Comparison of ENCODE assay signal across 28 cellular contexts in the genomic region with DNA sequence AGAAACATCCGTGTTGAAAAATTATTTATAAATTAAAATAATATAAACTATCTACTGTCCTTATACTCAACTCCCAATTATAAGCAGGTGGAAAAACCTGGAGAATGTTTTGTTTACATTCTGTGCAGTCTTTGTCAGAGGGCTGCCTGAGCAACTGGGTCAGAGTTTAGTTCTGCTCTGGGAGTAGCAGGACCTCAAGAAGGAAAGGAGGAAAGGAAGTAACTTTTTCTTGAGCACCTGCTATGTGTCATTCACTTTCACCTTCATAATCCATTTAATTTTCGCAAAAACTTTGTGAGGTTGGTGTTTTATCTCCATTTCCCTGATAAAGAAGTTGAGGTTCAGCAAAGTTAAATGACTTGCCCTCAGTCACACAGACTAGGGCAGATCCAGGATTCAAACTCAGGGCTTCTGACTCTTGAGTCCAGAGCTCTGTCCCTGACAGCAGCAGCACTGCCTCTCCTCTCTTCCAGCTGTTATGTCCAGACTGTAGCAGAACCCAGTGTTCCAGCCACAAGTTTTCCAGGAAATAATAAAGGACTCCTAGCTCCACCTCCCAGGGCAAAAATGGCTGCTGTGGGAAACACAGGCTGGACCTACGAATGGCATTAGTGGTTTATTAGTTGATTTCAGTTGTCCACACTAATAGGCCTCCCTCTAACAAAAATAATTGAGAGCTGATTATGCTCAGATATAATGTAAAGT. TPM values are rescaled to one million over a fixed set of nuclear protein-coding genes. Genes with fewer than 3 reads are reported as not detected.
A peak's percentile ranks its signal among the peaks of the same experiment; 100 is the strongest.
DNase-seq lines count a peak whose midpoint lies in the region; ATAC-seq and TF ChIP-seq lines count a peak whose summit lies in the region.
"Had no signal": no experiment of that assay in that cellular context is flagged by ENCODE, and none has a peak within 500 bp of the region (broad histone marks: within the 10 kb centered on the region; RNA-seq: fewer than 3 reads in every experiment).

No MANE protein-coding gene starts in this region.

- peaks cover 66% of the 10 kb centered on the region for H3K4me1 ChIP-seq in Loucy (ENCODE audit: insufficient read depth, low read length, poor library complexity, severe bottlenecking)
- H3K4me1 ChIP-seq: BE2C, prostate gland had no signal

- H3K27me3 Mint-ChIP-seq in activated CD4-positive, alpha-beta T cell treated with anti-CD3 and anti-CD28 coated beads, Interleukin-2, amount 10 ng/mL, durations not matched to agents 24 days and 14 days, result no peaks in the 10 kb centered on the region
- no peaks in the 10 kb centered on the region for H3K27me3 Mint-ChIP-seq in activated naive CD8-positive, alpha-beta T cell treated with anti-CD3 and anti-CD28 coated beads, Interleukin-2, amount 50 U/mL, for 24 hours
- no peaks in the 10 kb centered on the region for H3K27me3 Mint-ChIP-seq in natural killer cell (ENCODE audit: low read depth in 2 of 2)

- H3K4me1 Mint-ChIP-seq in activated CD4-positive, alpha-beta T cell treated with anti-CD3 and anti-CD28 coated beads, Interleukin-2, amount 10 ng/mL, durations not matched to agents 24 days and 14 days, result peaks cover 78% of the 10 kb centered on the region
- peaks cover 89% of the 10 kb centered on the region for H3K4me1 Mint-ChIP-seq in activated naive CD8-positive, alpha-beta T cell treated with anti-CD3 and anti-CD28 coated beads, Interleukin-2, amount 50 U/mL, for 24 hours
- H3K4me1 Mint-ChIP-seq in natural killer cell, result peaks cover 60 to 84% of the 10 kb centered on the region in 2 donors

- no peaks in the 10 kb centered on the region for H3K9me3 ChIP-seq in Loucy (ENCODE audit: insufficient read depth, low read depth, low read length)
- H3K9me3 ChIP-seq: BE2C, prostate gland had no signal

- H3K36me3 Mint-ChIP-seq in activated CD4-positive, alpha-beta T cell treated with anti-CD3 and anti-CD28 coated beads, Interleukin-2, amount 10 ng/mL, durations not matched to agents 24 days and 14 days (ENCODE audit: low read depth), result peaks cover 84% of the 10 kb centered on the region
- peaks cover 80% of the 10 kb centered on the region for H3K36me3 Mint-ChIP-seq in activated naive CD8-positive, alpha-beta T cell treated with anti-CD3 and anti-CD28 coated beads, Interleukin-2, amount 50 U/mL, for 24 hours (ENCODE audit: low read depth)
- H3K36me3 Mint-ChIP-seq in natural killer cell, result no peaks in the 10 kb centered on the region
- H3K36me3 Mint-ChIP-seq: neural progenitor cell had no signal

- H3K27ac Mint-ChIP-seq in activated CD4-positive, alpha-beta T cell treated with anti-CD3 and anti-CD28 coated beads, Interleukin-2, amount 10 ng/mL, durations not matched to agents 24 days and 14 days, result peak overlapping the region; percentile 60
- peak overlapping the region; percentile 73 for H3K27ac Mint-ChIP-seq in activated naive CD8-positive, alpha-beta T cell treated with anti-CD3 and anti-CD28 coated beads, Interleukin-2, amount 50 U/mL, for 24 hours
- H3K27ac Mint-ChIP-seq in natural killer cell, result peak overlapping the region; percentile 15 to 88
- H3K27ac Mint-ChIP-seq: neural progenitor cell had no signal

- H3K27me3 ChIP-seq in Loucy (ENCODE audit: insufficient read depth, low read length, poor library complexity, severe bottlenecking), result no peaks in the 10 kb centered on the region
- H3K27me3 ChIP-seq: neural progenitor cell had no signal

- peaks cover 54% of the 10 kb centered on the region for H3K36me3 ChIP-seq in Loucy (ENCODE audit: insufficient read depth, low read length)
- H3K36me3 ChIP-seq: BE2C, neural progenitor cell, prostate gland had no signal

- peaks cover 73% of the 10 kb centered on the region for H3K79me2 ChIP-seq in Loucy (ENCODE audit: insufficient read depth, low read length)

- H3K9me2 ChIP-seq in Loucy (replicated peaks; ENCODE audit: low read depth, low read length), result no peaks in the 10 kb centered on the region

- peaks cover 4% of the 10 kb centered on the region for H3F3A ChIP-seq in Loucy (ENCODE audit: low read depth)

- no peak overlapping the region for H2AFZ ChIP-seq in Loucy (ENCODE audit: low read length)
- H2AFZ ChIP-seq: neural progenitor cell had no signal

- H4K20me1 ChIP-seq in Loucy (ENCODE audit: insufficient read depth, low read length, poor library complexity, severe bottlenecking), result peaks cover 27% of the 10 kb centered on the region

- H3K9ac ChIP-seq in Loucy (ENCODE audit: low read depth, low read length, poor library complexity, severe bottlenecking), result no peak overlapping the region
- H3K9ac ChIP-seq: neural progenitor cell had no signal

- in situ Hi-C loops in ACHN (cut with HindIII; ENCODE audit: low pct_ligation_motif_present, low pct_unique_long_range_greater_than_20kb, low sequenced_read_pairs), result no loop called here

- peak overlapping the region; percentile 41 for H3K4me2 ChIP-seq in Loucy (ENCODE audit: low read depth, low read length, poor library complexity, severe bottlenecking)
- H3K4me2 ChIP-seq: neural progenitor cell had no signal

- DNase-seq in activated CD4-positive, alpha-beta T cell treated with anti-CD3 and anti-CD28 coated beads, Interleukin-2, amount 10 ng/mL, durations not matched to agents 24 days and 14 days, result no peak
- DNase-seq in activated CD4-positive, alpha-beta T cell treated with anti-CD3 and anti-CD28 coated beads for 1 hour, result no peak
- no peak for DNase-seq in activated naive CD8-positive, alpha-beta T cell treated with anti-CD3 and anti-CD28 coated beads, Interleukin-2, amount 50 U/mL, for 24 hours
- DNase-seq in natural killer cell (no peak), ACHN (no peak)
- DNase-seq in stimulated activated CD4-positive, alpha-beta T cell treated with anti-CD3 and anti-CD28 coated beads, Interleukin-15, amount 100 ng/mL, for 24 hours, result no peak
- DNase-seq: activated CD4-positive, CD25-positive, alpha-beta regulatory T cell; activated CD8-positive, alpha-beta memory T cell treated with anti-CD3 and anti-CD28 coated beads, Interleukin-2, amount 50 U/mL, for 48 hours; BE2C; cortex of kidney; erythroblast; GDM1; mesendoderm; NCI-H1436 treated with DMSO at 0.1 percent for 48 hours; NCI-H774; small intestine; stimulated activated CD4-positive, alpha-beta T cell treated with anti-CD3 and anti-CD28 coated beads, Interleukin-4, amount 100 ng/mL, for 1 hour; T1000 had no signal

- H3K4me3 Mint-ChIP-seq in activated CD4-positive, alpha-beta T cell treated with anti-CD3 and anti-CD28 coated beads, Interleukin-2, amount 10 ng/mL, durations not matched to agents 24 days and 14 days, result peak overlapping the region; percentile 10
- no peak overlapping the region for H3K4me3 Mint-ChIP-seq in activated naive CD8-positive, alpha-beta T cell treated with anti-CD3 and anti-CD28 coated beads, Interleukin-2, amount 50 U/mL, for 24 hours
- H3K4me3 Mint-ChIP-seq in natural killer cell, result no peak overlapping the region
- H3K4me3 Mint-ChIP-seq: neural progenitor cell had no signal

- H3K9me3 Mint-ChIP-seq in activated CD4-positive, alpha-beta T cell treated with anti-CD3 and anti-CD28 coated beads, Interleukin-2, amount 10 ng/mL, durations not matched to agents 24 days and 14 days, result peaks cover 4% of the 10 kb centered on the region
- no peaks in the 10 kb centered on the region for H3K9me3 Mint-ChIP-seq in activated naive CD8-positive, alpha-beta T cell treated with anti-CD3 and anti-CD28 coated beads, Interleukin-2, amount 50 U/mL, for 24 hours
- no peaks in the 10 kb centered on the region for H3K9me3 Mint-ChIP-seq in natural killer cell

- intact Hi-C loops in activated CD4-positive, alpha-beta T cell treated with anti-CD3 and anti-CD28 coated beads, Interleukin-2, amount 10 ng/mL, durations not matched to agents 24 days and 14 days (cut with micrococcal nuclease), result no loop called here
- intact Hi-C loops in natural killer cell (cut with micrococcal nuclease), result no loop called here

- no peak for ATAC-seq in activated naive CD8-positive, alpha-beta T cell treated with anti-CD3 and anti-CD28 coated beads, Interleukin-2, amount 50 U/mL, for 24 hours
- ATAC-seq in natural killer cell (no peak), HG03442 (IDR thresholded peaks at IDR 0.05; ENCODE audit: unreplicated experiment) (no peak)

- no peak for TF ChIP-seq CTCF in Loucy (conservative IDR thresholded peaks at IDR 0.05; ENCODE audit: low read length)
- no peak for TF ChIP-seq CTCF in natural killer cell (IDR thresholded peaks at IDR 0.05)

- no peak overlapping the region for H3K4me3 ChIP-seq in Loucy (ENCODE audit: low read length, poor library complexity, severe bottlenecking)
- H3K4me3 ChIP-seq: neural progenitor cell, prostate gland had no signal

RNA-seq across cellular contexts. Expression of a gene that starts 6.4 kb away (rescaled TPM):
- total RNA-seq in activated CD4-positive, alpha-beta T cell treated with anti-CD3 and anti-CD28 coated beads, Interleukin-2, amount 10 ng/mL, durations not matched to agents 24 days and 14 days, result 571 TPM in 2 replicates
- 100 to 1,000 TPM in 2 of 3 donors, 10 to 100 TPM in 1; 31.6 to 322 (median 155) TPM for total RNA-seq in natural killer cell
- total RNA-seq: A172, frontal cortex, H4, kidney epithelial cell, M059J, SK-MEL-5 had no signal

RNA-seq across cellular contexts. Expression of a gene that starts 31.6 kb away (rescaled TPM):
- 381 and 400 TPM in 2 replicates for total RNA-seq in activated CD4-positive, alpha-beta T cell treated with anti-CD3 and anti-CD28 coated beads, Interleukin-2, amount 10 ng/mL, durations not matched to agents 24 days and 14 days
- total RNA-seq in natural killer cell, result 10 to 100 TPM; 11.6 to 84.1 (median 12.0) TPM
- total RNA-seq: A172, frontal cortex, H4, kidney epithelial cell, M059J, SK-MEL-5 had no signal

RNA-seq across cellular contexts. Expression of a gene that starts 33.2 kb away (rescaled TPM):
- 143 and 145 TPM in 2 replicates for total RNA-seq in activated CD4-positive, alpha-beta T cell treated with anti-CD3 and anti-CD28 coated beads, Interleukin-2, amount 10 ng/mL, durations not matched to agents 24 days and 14 days
- total RNA-seq in natural killer cell, result 10 to 100 TPM in 1 of 3 donors, 1 to 10 TPM in 2; 7.6 to 52.1 (median 8.2) TPM
- total RNA-seq: A172, frontal cortex, H4, kidney epithelial cell, M059J, SK-MEL-5 had no signal

RNA-seq across cellular contexts. Expression of a gene that starts 46.8 kb away (rescaled TPM):
- total RNA-seq in activated CD4-positive, alpha-beta T cell treated with anti-CD3 and anti-CD28 coated beads, Interleukin-2, amount 10 ng/mL, durations not matched to agents 24 days and 14 days, result 18.5 and 19.3 TPM in 2 replicates
- total RNA-seq in natural killer cell, result under 1 TPM in 2 of 3 donors, not detected in 1; 0.49 to 0.58 TPM
- total RNA-seq: A172 had no signal

RNA-seq across cellular contexts. Expression of a gene that starts 48.5 kb away (rescaled TPM):
- 46.3 and 47.9 TPM in 2 replicates for total RNA-seq in activated CD4-positive, alpha-beta T cell treated with anti-CD3 and anti-CD28 coated beads, Interleukin-2, amount 10 ng/mL, durations not matched to agents 24 days and 14 days
- total RNA-seq in natural killer cell, result 10 to 100 TPM; 35.1 to 43.9 (median 37.0) TPM
